1 cellular context compared by ENCODE assay signal in genomic region chr1:63802109-63802508, GRCh38.
TF ChIP-seq lines count a peak whose summit lies in the region.

No MANE protein-coding gene starts in this region.

TF ChIP-seq in WTC11, 78 proteins besides CTCF, POLR2A, EP300 and RAD21 (continued from another document):
- no peak for TF ChIP-seq ZNF532 (CRISPR knock-in tag; IDR thresholded peaks at IDR 0.05; ENCODE audit: borderline replicate concordance)
- TF ChIP-seq ZNF121 (CRISPR knock-in tag; IDR thresholded peaks at IDR 0.05), result no peak
- TF ChIP-seq TEAD4 (CRISPR knock-in tag; IDR thresholded peaks at IDR 0.05), result no peak
